In genomic region chr5:69187342-69187741, GRCh38 we compare ENCODE assay signal across 1 cellular context.
TF ChIP-seq lines count a peak whose summit lies in the region.

No MANE protein-coding gene starts in this region.

TF ChIP-seq in GM23338, 12 proteins besides CTCF, POLR2A, EP300 and RAD21:
- TF ChIP-seq, protein P1, sequence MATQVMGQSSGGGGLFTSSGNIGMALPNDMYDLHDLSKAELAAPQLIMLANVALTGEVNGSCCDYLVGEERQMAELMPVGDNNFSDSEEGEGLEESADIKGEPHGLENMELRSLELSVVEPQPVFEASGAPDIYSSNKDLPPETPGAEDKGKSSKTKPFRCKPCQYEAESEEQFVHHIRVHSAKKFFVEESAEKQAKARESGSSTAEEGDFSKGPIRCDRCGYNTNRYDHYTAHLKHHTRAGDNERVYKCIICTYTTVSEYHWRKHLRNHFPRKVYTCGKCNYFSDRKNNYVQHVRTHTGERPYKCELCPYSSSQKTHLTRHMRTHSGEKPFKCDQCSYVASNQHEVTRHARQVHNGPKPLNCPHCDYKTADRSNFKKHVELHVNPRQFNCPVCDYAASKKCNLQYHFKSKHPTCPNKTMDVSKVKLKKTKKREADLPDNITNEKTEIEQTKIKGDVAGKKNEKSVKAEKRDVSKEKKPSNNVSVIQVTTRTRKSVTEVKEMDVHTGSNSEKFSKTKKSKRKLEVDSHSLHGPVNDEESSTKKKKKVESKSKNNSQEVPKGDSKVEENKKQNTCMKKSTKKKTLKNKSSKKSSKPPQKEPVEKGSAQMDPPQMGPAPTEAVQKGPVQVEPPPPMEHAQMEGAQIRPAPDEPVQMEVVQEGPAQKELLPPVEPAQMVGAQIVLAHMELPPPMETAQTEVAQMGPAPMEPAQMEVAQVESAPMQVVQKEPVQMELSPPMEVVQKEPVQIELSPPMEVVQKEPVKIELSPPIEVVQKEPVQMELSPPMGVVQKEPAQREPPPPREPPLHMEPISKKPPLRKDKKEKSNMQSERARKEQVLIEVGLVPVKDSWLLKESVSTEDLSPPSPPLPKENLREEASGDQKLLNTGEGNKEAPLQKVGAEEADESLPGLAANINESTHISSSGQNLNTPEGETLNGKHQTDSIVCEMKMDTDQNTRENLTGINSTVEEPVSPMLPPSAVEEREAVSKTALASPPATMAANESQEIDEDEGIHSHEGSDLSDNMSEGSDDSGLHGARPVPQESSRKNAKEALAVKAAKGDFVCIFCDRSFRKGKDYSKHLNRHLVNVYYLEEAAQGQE (IDR thresholded peaks at IDR 0.05; ENCODE audit: unreplicated experiment) = no peak
- no peak for TF ChIP-seq ZNF462 (CRISPR knock-in tag; IDR thresholded peaks at IDR 0.05)
- TF ChIP-seq JUNB (IDR thresholded peaks at IDR 0.05; ENCODE audit: unreplicated experiment) = no peak
- TF ChIP-seq CREB1 (CRISPR knock-in tag; IDR thresholded peaks at IDR 0.05; ENCODE audit: low read depth) = no peak
- TF ChIP-seq ZNF114 (CRISPR knock-in tag; IDR thresholded peaks at IDR 0.05) = no peak
- TF ChIP-seq POLR2AphosphoS5 (IDR thresholded peaks at IDR 0.05; ENCODE audit: low read depth) = no peak
- TF ChIP-seq EZH2 (IDR thresholded peaks at IDR 0.05; ENCODE audit: low read depth, unreplicated experiment) = no peak
- TF ChIP-seq ZNF331 (CRISPR knock-in tag; IDR thresholded peaks at IDR 0.05; ENCODE audit: low read depth) = no peak
- no peak for TF ChIP-seq STAT1 (IDR thresholded peaks at IDR 0.05; ENCODE audit: unreplicated experiment)
